In the genomic region with DNA sequence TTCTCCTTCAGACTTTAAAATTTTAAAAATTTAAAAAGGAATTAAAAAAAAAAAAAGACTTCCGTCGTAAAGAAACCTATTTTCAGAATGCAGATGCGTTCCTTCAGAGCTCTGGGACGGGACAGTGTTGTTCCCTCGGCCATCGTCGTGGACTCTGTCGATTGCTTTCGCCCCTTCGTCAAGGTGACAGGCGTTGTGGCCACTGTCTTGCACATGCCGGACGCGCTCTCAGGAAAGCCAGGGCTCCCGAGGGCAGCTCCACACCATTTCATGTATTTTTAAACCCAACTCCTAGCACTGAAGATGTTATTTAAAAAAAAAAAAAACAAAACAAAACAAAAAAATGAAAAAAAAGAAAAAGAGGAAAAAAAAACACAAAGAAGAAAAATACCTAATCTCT, we compare ENCODE assay signal across 27 cellular contexts. TPM values are rescaled to one million over a fixed set of nuclear protein-coding genes. Genes with fewer than 3 reads are reported as not detected.
"Had no signal": no experiment of that assay in that cellular context is flagged by ENCODE, and none has a peak within 500 bp of the region (broad histone marks: within the 10 kb centered on the region; RNA-seq: fewer than 3 reads in every experiment).

No MANE protein-coding gene starts in this region.

- H3K4me1 ChIP-seq: body of pancreas had no signal

- H3K4me3 ChIP-seq: body of pancreas, cardiac muscle cell, lung, tibial nerve had no signal

- H3K27me3 ChIP-seq: body of pancreas, cardiac muscle cell, tibial nerve had no signal

- DNase-seq: activated CD4-positive, alpha-beta T cell treated with anti-CD3 and anti-CD28 coated beads, Interleukin-2, amount 10 ng/mL, durations not matched to agents 24 days and 14 days; activated CD8-positive, alpha-beta memory T cell treated with anti-CD3 and anti-CD28 coated beads, Interleukin-2, amount 10 ng/mL, durations not matched to agents 7 days and 5 days; activated CD8-positive, alpha-beta T cell treated with anti-CD3 and anti-CD28 coated beads for 36 hours; activated gamma-delta T cell; activated naive CD4-positive, alpha-beta T cell treated with anti-CD3 and anti-CD28 coated beads, Interleukin-2, amount 50 U/mL, for 16 hours; activated naive CD8-positive, alpha-beta T cell treated with anti-CD3 and anti-CD28 coated beads, Interleukin-2, amount 50 U/mL, for 24 hours; activated T-cell treated with anti-CD3 and anti-CD28 coated beads for 4 hours; body of pancreas; effector CD4-positive, alpha-beta T cell; naive thymus-derived CD8-positive, alpha-beta T cell; retina; stimulated activated CD4-positive, alpha-beta T cell treated with anti-CD3 and anti-CD28 coated beads, Interleukin-12 subunit alpha, Interleukin-12 subunit beta, amount 100 ng/mL, for 4 hours; stimulated activated CD4-positive, alpha-beta T cell treated with anti-CD3 and anti-CD28 coated beads, Interleukin-4, amount 100 ng/mL, for 4 hours; stimulated activated naive CD8-positive, alpha-beta T cell treated with anti-CD3 and anti-CD28 coated beads, Interleukin-15, amount 100 ng/mL, for 72 hours had no signal

- H3K9me3 ChIP-seq: body of pancreas, tibial nerve had no signal

- H3K27me3 Mint-ChIP-seq: activated CD4-positive, alpha-beta T cell treated with anti-CD3 and anti-CD28 coated beads, Interleukin-2, amount 10 ng/mL, durations not matched to agents 24 days and 14 days; activated CD8-positive, alpha-beta memory T cell treated with anti-CD3 and anti-CD28 coated beads, Interleukin-2, amount 10 ng/mL, durations not matched to agents 7 days and 5 days; activated CD8-positive, alpha-beta T cell treated with anti-CD3 and anti-CD28 coated beads for 36 hours; activated naive CD8-positive, alpha-beta T cell treated with anti-CD3 and anti-CD28 coated beads, Interleukin-2, amount 50 U/mL, for 24 hours; naive thymus-derived CD8-positive, alpha-beta T cell; stimulated activated naive CD8-positive, alpha-beta T cell treated with anti-CD3 and anti-CD28 coated beads, Interleukin-15, amount 100 ng/mL, for 72 hours had no signal

- H3K4me3 Mint-ChIP-seq: activated CD4-positive, alpha-beta T cell treated with anti-CD3 and anti-CD28 coated beads, Interleukin-2, amount 10 ng/mL, durations not matched to agents 24 days and 14 days; activated CD8-positive, alpha-beta memory T cell treated with anti-CD3 and anti-CD28 coated beads, Interleukin-2, amount 10 ng/mL, durations not matched to agents 7 days and 5 days; activated CD8-positive, alpha-beta T cell treated with anti-CD3 and anti-CD28 coated beads for 36 hours; activated naive CD8-positive, alpha-beta T cell treated with anti-CD3 and anti-CD28 coated beads, Interleukin-2, amount 50 U/mL, for 24 hours; activated T-helper 1 cell treated with anti-CD3 and anti-CD28 coated beads, Interleukin-12 subunit alpha, Interleukin-12 subunit beta, Interleukin-2, Interleukin-4 antibody, amounts not matched to agents 30 ng/mL and 10 ng/mL and 1 ng/mL, durations not matched to agents 14 hours and 24 hours and 36 hours; naive thymus-derived CD8-positive, alpha-beta T cell; stimulated activated naive CD8-positive, alpha-beta T cell treated with anti-CD3 and anti-CD28 coated beads, Interleukin-15, amount 100 ng/mL, for 72 hours had no signal

- H3K27ac Mint-ChIP-seq: activated CD8-positive, alpha-beta memory T cell treated with anti-CD3 and anti-CD28 coated beads, Interleukin-2, amount 10 ng/mL, durations not matched to agents 7 days and 5 days; activated naive CD8-positive, alpha-beta T cell treated with anti-CD3 and anti-CD28 coated beads, Interleukin-2, amount 50 U/mL, for 24 hours had no signal

- H3K27ac ChIP-seq: body of pancreas, tibial nerve had no signal

- ATAC-seq: activated CD4-positive, CD25-positive, alpha-beta regulatory T cell treated with anti-CD3 and anti-CD28 coated beads, Interleukin-2, amount 50 U/mL, for 24 hours; activated CD8-positive, alpha-beta memory T cell treated with anti-CD3 and anti-CD28 coated beads, Interleukin-2, amount 10 ng/mL, durations not matched to agents 7 days and 5 days; activated CD8-positive, alpha-beta T cell treated with anti-CD3 and anti-CD28 coated beads for 36 hours; activated naive CD8-positive, alpha-beta T cell treated with anti-CD3 and anti-CD28 coated beads, Interleukin-2, amount 50 U/mL, for 24 hours; body of pancreas; left lobe of liver; naive thymus-derived CD8-positive, alpha-beta T cell; stimulated activated naive CD8-positive, alpha-beta T cell treated with anti-CD3 and anti-CD28 coated beads, Interleukin-15, amount 100 ng/mL, for 72 hours had no signal

- H3K9me3 Mint-ChIP-seq: activated CD4-positive, alpha-beta T cell treated with anti-CD3 and anti-CD28 coated beads, Interleukin-2, amount 10 ng/mL, durations not matched to agents 24 days and 14 days; activated CD8-positive, alpha-beta T cell treated with anti-CD3 and anti-CD28 coated beads for 36 hours; activated naive CD8-positive, alpha-beta T cell treated with anti-CD3 and anti-CD28 coated beads, Interleukin-2, amount 50 U/mL, for 24 hours; activated T-helper 1 cell treated with anti-CD3 and anti-CD28 coated beads, Interleukin-12 subunit alpha, Interleukin-12 subunit beta, Interleukin-2, Interleukin-4 antibody, amounts not matched to agents 30 ng/mL and 10 ng/mL and 1 ng/mL, durations not matched to agents 14 hours and 24 hours and 36 hours; naive thymus-derived CD8-positive, alpha-beta T cell; stimulated activated naive CD8-positive, alpha-beta T cell treated with anti-CD3 and anti-CD28 coated beads, Interleukin-15, amount 100 ng/mL, for 72 hours had no signal

RNA-seq across cellular contexts. Expression of gene TMC8, which starts 24.4 kb away (rescaled TPM):
- total RNA-seq: fibroblast of villous mesenchyme, osteoblast had no signal

RNA-seq across cellular contexts. Expression of gene C17orf99, which starts 40.0 kb away (rescaled TPM):
- total RNA-seq: activated CD4-positive, alpha-beta T cell treated with anti-CD3 and anti-CD28 coated beads, Interleukin-2, amount 10 ng/mL, durations not matched to agents 24 days and 14 days; activated CD8-positive, alpha-beta memory T cell treated with anti-CD3 and anti-CD28 coated beads, Interleukin-2, amount 10 ng/mL, durations not matched to agents 7 days and 5 days; activated T-helper 1 cell treated with anti-CD3 and anti-CD28 coated beads, Interleukin-12 subunit alpha, Interleukin-12 subunit beta, Interleukin-2, Interleukin-4 antibody, amounts not matched to agents 30 ng/mL and 10 ng/mL and 1 ng/mL, durations not matched to agents 14 hours and 24 hours and 36 hours; body of pancreas; cardiac muscle cell; epithelial cell of proximal tubule; fibroblast of villous mesenchyme; glomerular endothelial cell; kidney epithelial cell; left lobe of liver; osteoblast; posterior vena cava; T-helper 2 cell treated with Interferon-gamma antibody and Interleukin-4, amounts not matched to agents 100 ng/mL and 5 ng/mL, for 36 hours; tibial nerve had no signal
- polyA plus RNA-seq: cardiac muscle cell; naive thymus-derived CD8-positive, alpha-beta T cell had no signal
